In the genomic region with DNA sequence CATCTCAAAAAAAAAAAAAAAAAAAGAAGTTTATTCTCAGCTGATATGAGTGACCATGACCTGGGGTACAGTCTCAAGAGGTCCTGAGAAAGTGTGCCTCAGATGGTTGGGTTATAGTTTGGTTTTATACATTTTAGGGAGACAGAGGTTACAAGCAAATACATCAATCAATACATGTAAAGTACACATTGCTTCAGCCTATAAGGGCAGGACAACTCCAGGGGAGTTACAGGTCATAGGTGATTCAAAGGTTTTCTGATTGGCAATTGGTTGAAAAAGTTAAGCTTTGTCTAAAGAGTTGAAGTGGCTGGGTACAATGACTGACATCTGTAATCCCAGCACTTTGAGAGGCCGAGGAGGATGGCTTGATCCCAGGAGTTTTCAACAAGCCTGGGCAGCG, we compare ENCODE assay signal across 1 cellular context.
A peak's percentile ranks its signal among the peaks of the same experiment; 100 is the strongest.
TF ChIP-seq lines count a peak whose summit lies in the region.

No MANE protein-coding gene starts in this region.

TF ChIP-seq in liver, 16 proteins besides CTCF, POLR2A, EP300 and RAD21 (continued from another document):
- TF ChIP-seq, protein P1, sequence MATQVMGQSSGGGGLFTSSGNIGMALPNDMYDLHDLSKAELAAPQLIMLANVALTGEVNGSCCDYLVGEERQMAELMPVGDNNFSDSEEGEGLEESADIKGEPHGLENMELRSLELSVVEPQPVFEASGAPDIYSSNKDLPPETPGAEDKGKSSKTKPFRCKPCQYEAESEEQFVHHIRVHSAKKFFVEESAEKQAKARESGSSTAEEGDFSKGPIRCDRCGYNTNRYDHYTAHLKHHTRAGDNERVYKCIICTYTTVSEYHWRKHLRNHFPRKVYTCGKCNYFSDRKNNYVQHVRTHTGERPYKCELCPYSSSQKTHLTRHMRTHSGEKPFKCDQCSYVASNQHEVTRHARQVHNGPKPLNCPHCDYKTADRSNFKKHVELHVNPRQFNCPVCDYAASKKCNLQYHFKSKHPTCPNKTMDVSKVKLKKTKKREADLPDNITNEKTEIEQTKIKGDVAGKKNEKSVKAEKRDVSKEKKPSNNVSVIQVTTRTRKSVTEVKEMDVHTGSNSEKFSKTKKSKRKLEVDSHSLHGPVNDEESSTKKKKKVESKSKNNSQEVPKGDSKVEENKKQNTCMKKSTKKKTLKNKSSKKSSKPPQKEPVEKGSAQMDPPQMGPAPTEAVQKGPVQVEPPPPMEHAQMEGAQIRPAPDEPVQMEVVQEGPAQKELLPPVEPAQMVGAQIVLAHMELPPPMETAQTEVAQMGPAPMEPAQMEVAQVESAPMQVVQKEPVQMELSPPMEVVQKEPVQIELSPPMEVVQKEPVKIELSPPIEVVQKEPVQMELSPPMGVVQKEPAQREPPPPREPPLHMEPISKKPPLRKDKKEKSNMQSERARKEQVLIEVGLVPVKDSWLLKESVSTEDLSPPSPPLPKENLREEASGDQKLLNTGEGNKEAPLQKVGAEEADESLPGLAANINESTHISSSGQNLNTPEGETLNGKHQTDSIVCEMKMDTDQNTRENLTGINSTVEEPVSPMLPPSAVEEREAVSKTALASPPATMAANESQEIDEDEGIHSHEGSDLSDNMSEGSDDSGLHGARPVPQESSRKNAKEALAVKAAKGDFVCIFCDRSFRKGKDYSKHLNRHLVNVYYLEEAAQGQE (IDR thresholded peaks at IDR 0.05) = no peak
- TF ChIP-seq SP1 (IDR thresholded peaks at IDR 0.05) (peak; percentile 54), HNF4A (conservative IDR thresholded peaks at IDR 0.05) (peak in 1 of 2 donors; percentile 24), FOXA1 (IDR thresholded peaks at IDR 0.05) (no peak), RXRA (IDR thresholded peaks at IDR 0.05) (peak in 1 of 2 donors; percentile 58)
